Comparison of ENCODE assay signal across 22 cellular contexts in the genomic region with DNA sequence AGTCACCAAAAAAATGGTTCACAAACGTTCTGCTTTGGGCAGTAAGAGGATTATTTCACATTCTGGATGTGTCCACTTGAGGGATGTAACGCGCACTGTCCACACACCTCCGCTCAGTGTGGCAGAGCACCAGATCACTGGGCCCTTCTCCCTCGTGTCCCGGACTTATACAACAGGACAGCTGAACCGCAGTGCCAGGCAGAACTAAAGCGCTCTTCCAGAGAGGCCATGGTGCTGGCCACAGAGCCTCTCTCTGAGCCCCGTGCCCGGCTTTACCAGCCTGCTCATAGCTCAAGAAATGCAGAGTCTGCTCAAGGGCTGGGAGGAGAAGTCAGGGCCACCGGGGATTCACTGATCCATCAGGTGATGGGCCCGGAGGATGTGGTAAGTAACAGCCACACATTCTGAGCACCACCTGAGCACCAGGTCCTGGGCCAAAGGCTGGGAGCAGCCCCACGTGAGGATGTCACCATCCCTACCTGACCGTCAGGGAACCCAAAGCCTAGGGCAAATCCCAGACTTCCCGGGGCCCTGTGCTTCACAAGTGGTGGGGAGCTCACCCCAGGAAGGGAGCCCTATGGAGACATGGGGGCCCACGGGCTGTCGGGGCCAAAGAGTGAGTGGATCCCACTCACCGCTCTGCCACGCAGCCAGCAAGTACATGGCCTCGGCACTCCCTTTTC.
DNase-seq lines count a peak whose midpoint lies in the region; ATAC-seq and TF ChIP-seq lines count a peak whose summit lies in the region.
"Had no signal": no experiment of that assay in that cellular context is flagged by ENCODE, and none has a peak within 500 bp of the region (broad histone marks: within the 10 kb centered on the region; RNA-seq: fewer than 3 reads in every experiment).

No MANE protein-coding gene starts in this region.

- no peaks in the 10 kb centered on the region for H4K20me1 ChIP-seq in mammary epithelial cell (ENCODE audit: insufficient read depth, low read length)

- BruUV-seq in mammary epithelial cell (replicated peaks; lab: Mats Ljungman, UMichigan) = no TSS peak

- peaks cover 48% of the 10 kb centered on the region for H3K4me1 Mint-ChIP-seq in activated CD4-positive, alpha-beta T cell treated with anti-CD3 and anti-CD28 coated beads for 36 hours

- ATAC-seq in HG03354 (IDR thresholded peaks at IDR 0.05; ENCODE audit: poor library complexity, severe bottlenecking, unreplicated experiment) (no peak), HG03432 (IDR thresholded peaks at IDR 0.05; ENCODE audit: unreplicated experiment) (no peak)
- ATAC-seq in activated CD4-positive, alpha-beta T cell treated with anti-CD3 and anti-CD28 coated beads for 36 hours = no peak
- ATAC-seq: activated naive CD8-positive, alpha-beta T cell treated with anti-CD3 and anti-CD28 coated beads, Interleukin-2, amount 50 U/mL, for 24 hours; GM23338; PC-3 had no signal

- DNase-seq in breast epithelium (ENCODE audit: low spot score in 2 of 2) = no peak
- DNase-seq in mammary epithelial cell = no peak
- DNase-seq in right atrium auricular region (ENCODE audit: low spot score) = no peak
- no peak for DNase-seq in spleen
- no peak for DNase-seq in amniotic stem cell (lab: John Stamatoyannopoulos, UW)
- no peak for DNase-seq in activated CD4-positive, alpha-beta T cell treated with anti-CD3 and anti-CD28 coated beads for 36 hours
- DNase-seq: activated B cell treated with CpG ODN at 0.5 μM for 24 hours; activated CD8-positive, alpha-beta memory T cell treated with anti-CD3 and anti-CD28 coated beads for 24 hours; activated naive CD8-positive, alpha-beta T cell treated with anti-CD3 and anti-CD28 coated beads, Interleukin-2, amount 50 U/mL, for 24 hours; central memory CD4-positive, alpha-beta T cell; DMS79; NCI-H1436; NCI-H774; PC-3; retina had no signal

- H3K9ac ChIP-seq in mammary epithelial cell (ENCODE audit: insufficient read depth, low read length) = no peak overlapping the region
- H3K9ac ChIP-seq: neural progenitor cell had no signal

- H2AFZ ChIP-seq in mammary epithelial cell (ENCODE audit: low read depth, low read length) = no peak overlapping the region
- H2AFZ ChIP-seq: GM23338, neural progenitor cell had no signal

- intact Hi-C loops in breast epithelium (cut with DNase I; ENCODE audit: low total_unique reads) (no loop called here), mammary epithelial cell (cut with micrococcal nuclease) (no loop called here), spleen (cut with DNase I; ENCODE audit: low total_unique reads) (loop anchor here (10.0 kb wide), 1 partner anchor 46 kb away; no protein-coding TSS in a partner anchor)
- intact Hi-C loops in activated CD4-positive, alpha-beta T cell treated with anti-CD3 and anti-CD28 coated beads for 36 hours (cut with DNase I, micrococcal nuclease) = no loop called here

- in situ Hi-C loops in mammary epithelial cell (cut with MboI; ENCODE audit: low sequenced_read_pairs in 2 of 2) = no loop called here

- CTCF ChIA-PET in mammary epithelial cell (lab: Charles Lee; ENCODE audit: low non-redundant PET) = no interaction called here
- CTCF ChIA-PET in activated CD4-positive, alpha-beta T cell treated with anti-CD3 and anti-CD28 coated beads for 36 hours (lab: Charles Lee) = no interaction called here

- TF ChIP-seq POLR2A in breast epithelium (IDR thresholded peaks at IDR 0.05) (no peak), spleen (IDR thresholded peaks at IDR 0.05) (no peak)

- H3K36me3 ChIP-seq in breast epithelium = no peaks in the 10 kb centered on the region
- H3K36me3 ChIP-seq in mammary epithelial cell (ENCODE audit: insufficient read depth, low read length) = no peaks in the 10 kb centered on the region
- no peaks in the 10 kb centered on the region for H3K36me3 ChIP-seq in right atrium auricular region
- peaks cover 0 to 97% (median 8%) of the 10 kb centered on the region in 6 donors for H3K36me3 ChIP-seq in spleen
- H3K36me3 ChIP-seq: neural progenitor cell, SJSA1 had no signal

- H3K27me3 Mint-ChIP-seq in activated CD4-positive, alpha-beta T cell treated with anti-CD3 and anti-CD28 coated beads for 36 hours = no peaks in the 10 kb centered on the region
- H3K27me3 Mint-ChIP-seq: activated B cell treated with CpG ODN at 0.5 μM for 24 hours; activated naive CD8-positive, alpha-beta T cell treated with anti-CD3 and anti-CD28 coated beads, Interleukin-2, amount 50 U/mL, for 24 hours; stimulated activated naive CD8-positive, alpha-beta T cell treated with anti-CD3 and anti-CD28 coated beads, Interleukin-15, Interleukin-2, amounts not matched to agents 100 ng/mL and 50 ng/mL, for 24 hours had no signal

- POLR2A ChIA-PET in activated CD4-positive, alpha-beta T cell treated with anti-CD3 and anti-CD28 coated beads for 36 hours (lab: Charles Lee) = no interaction called here

- H3K4me1 ChIP-seq in breast epithelium = peaks cover 4 to 10% of the 10 kb centered on the region in 2 donors
- H3K4me1 ChIP-seq in mammary epithelial cell (ENCODE audit: insufficient read depth, low read length) = peaks cover 17% of the 10 kb centered on the region
- H3K4me1 ChIP-seq in right atrium auricular region = peaks cover 0 to 84% of the 10 kb centered on the region in 2 donors
- H3K4me1 ChIP-seq in spleen = peaks cover 45 to 100% (median 87%) of the 10 kb centered on the region in 6 donors

- H3K27ac Mint-ChIP-seq in activated CD4-positive, alpha-beta T cell treated with anti-CD3 and anti-CD28 coated beads for 36 hours = no peak overlapping the region
- H3K27ac Mint-ChIP-seq: activated naive CD8-positive, alpha-beta T cell treated with anti-CD3 and anti-CD28 coated beads, Interleukin-2, amount 50 U/mL, for 24 hours; GM23338; stimulated activated naive CD8-positive, alpha-beta T cell treated with anti-CD3 and anti-CD28 coated beads, Interleukin-15, Interleukin-2, amounts not matched to agents 100 ng/mL and 50 ng/mL, for 24 hours had no signal

- H3K36me3 Mint-ChIP-seq in activated CD4-positive, alpha-beta T cell treated with anti-CD3 and anti-CD28 coated beads for 36 hours (ENCODE audit: low read depth) = no peaks in the 10 kb centered on the region

- H3K9me3 ChIP-seq in breast epithelium = no peaks in the 10 kb centered on the region
- H3K9me3 ChIP-seq in mammary epithelial cell (replicated peaks; ENCODE audit: insufficient read depth, low read length) = no peaks in the 10 kb centered on the region
- H3K9me3 ChIP-seq in right atrium auricular region = no peaks in the 10 kb centered on the region
- H3K9me3 ChIP-seq in spleen = no peaks in the 10 kb centered on the region
- H3K9me3 ChIP-seq: SJSA1 had no signal

- H3K27me3 ChIP-seq in breast epithelium (no peaks in the 10 kb centered on the region), mammary epithelial cell (ENCODE audit: insufficient read depth, low read length) (no peaks in the 10 kb centered on the region), right atrium auricular region (no peaks in the 10 kb centered on the region), spleen (replicated peaks in 1 of 7) (no peaks in the 10 kb centered on the region)
- H3K27me3 ChIP-seq: neural progenitor cell, SJSA1 had no signal

- 98% methylated on average over 17 of the region's 20 CpGs for WGBS in mammary epithelial cell (ENCODE audit: low coverage, missing lambda C conversion rate)
- 75 to 90% (median 84%) methylated on average over 18 to 20 of the region's 20 CpGs for WGBS in spleen, 5 donors

- H3K4me3 Mint-ChIP-seq in activated CD4-positive, alpha-beta T cell treated with anti-CD3 and anti-CD28 coated beads for 36 hours = no peak overlapping the region
- H3K4me3 Mint-ChIP-seq: activated B cell treated with CpG ODN at 0.5 μM for 24 hours; activated naive CD8-positive, alpha-beta T cell treated with anti-CD3 and anti-CD28 coated beads, Interleukin-2, amount 50 U/mL, for 24 hours; GM23338; neural progenitor cell; stimulated activated naive CD8-positive, alpha-beta T cell treated with anti-CD3 and anti-CD28 coated beads, Interleukin-15, Interleukin-2, amounts not matched to agents 100 ng/mL and 50 ng/mL, for 24 hours had no signal

- dilution Hi-C loops in mammary epithelial cell (cut with HindIII; ENCODE audit: low sequenced_read_pairs) = no loop called here

- no peak overlapping the region for H3K4me3 ChIP-seq in breast epithelium
- H3K4me3 ChIP-seq in mammary epithelial cell (replicated peaks in 1 of 3; ENCODE audit: insufficient read depth in 1 of 3, low read depth in 2 of 3, low read length in 3 of 3) = no peak overlapping the region
- H3K4me3 ChIP-seq in right atrium auricular region = no peak overlapping the region
- no peak overlapping the region for H3K4me3 ChIP-seq in spleen
- H3K4me3 ChIP-seq: GM23338, neural progenitor cell, SJSA1 had no signal

- H3K27ac ChIP-seq in breast epithelium (peak overlapping the region; percentile 22 to 75), mammary epithelial cell (ENCODE audit: insufficient read depth, low read depth, low read length) (no peak overlapping the region), right atrium auricular region (peak overlapping the region; percentile 58 to 76), spleen (peak overlapping the region in 7 of 8 donors; percentile 19 to 89 (median 59))
- H3K27ac ChIP-seq: C4-2B, neural progenitor cell, SJSA1 had no signal

- H3K4me2 ChIP-seq in mammary epithelial cell (ENCODE audit: insufficient read depth, low read depth, low read length) = no peak overlapping the region
- H3K4me2 ChIP-seq: GM23338, neural progenitor cell had no signal

- no peaks in the 10 kb centered on the region for H3K9me3 Mint-ChIP-seq in activated CD4-positive, alpha-beta T cell treated with anti-CD3 and anti-CD28 coated beads for 36 hours (ENCODE audit: low read depth)
- H3K9me3 Mint-ChIP-seq: activated B cell treated with CpG ODN at 0.5 μM for 24 hours; activated naive CD8-positive, alpha-beta T cell treated with anti-CD3 and anti-CD28 coated beads, Interleukin-2, amount 50 U/mL, for 24 hours; GM23338; neural progenitor cell; stimulated activated naive CD8-positive, alpha-beta T cell treated with anti-CD3 and anti-CD28 coated beads, Interleukin-15, Interleukin-2, amounts not matched to agents 100 ng/mL and 50 ng/mL, for 24 hours had no signal

- H3K79me2 ChIP-seq in mammary epithelial cell (ENCODE audit: insufficient read depth, low read length) = peaks cover 49% of the 10 kb centered on the region

- TF ChIP-seq CTCF in breast epithelium (IDR thresholded peaks at IDR 0.05) (no peak), mammary epithelial cell (conservative IDR thresholded peaks at IDR 0.05 in 1 of 2, IDR thresholded peaks at IDR 0.05 in 1 of 2; ENCODE audit: extremely low read depth in 1 of 2, insufficient read depth in 1 of 2, low read depth in 1 of 2, low read length in 2 of 2) (no peak), right atrium auricular region (IDR thresholded peaks at IDR 0.05) (no peak), spleen (IDR thresholded peaks at IDR 0.05 in 8 of 11, conservative IDR thresholded peaks at IDR 0.05 in 3 of 11) (no peak)
